ENCODE assay signal across 9 cellular contexts in genomic region chr2:23238011-23238657, GRCh38.
"Had no signal": no experiment of that assay in that cellular context is flagged by ENCODE, and none has a peak within 500 bp of the region (broad histone marks: within the 10 kb centered on the region; RNA-seq: fewer than 3 reads in every experiment).

No MANE protein-coding gene starts in this region.

- H3K27ac ChIP-seq: GM23248, HL-60 had no signal

- ATAC-seq: HCT116, K562 had no signal

- H3K27ac Mint-ChIP-seq: HFFc6 had no signal

- H3K36me3 ChIP-seq: HAP-1 had no signal

- H2AFZ ChIP-seq: GM23248 had no signal

- H3K9me3 ChIP-seq: HAP-1 had no signal

- H3K4me1 ChIP-seq: HAP-1 had no signal

- H3K9ac ChIP-seq: GM23248 had no signal

- H3K4me3 Mint-ChIP-seq: HFFc6 had no signal

- H3K9me3 Mint-ChIP-seq: HFFc6 had no signal

- FAIRE-seq: K562 had no signal

- H3K4me3 ChIP-seq: GM23248, HAP-1, K562 had no signal

- DNase-seq: GM23248, GOT3, H7, HFFc6, IMR-90 had no signal
